In genomic region chr6:31267504-31268371, GRCh38 we compare ENCODE assay signal across 14 cellular contexts. TPM values are rescaled to one million over a fixed set of nuclear protein-coding genes. Genes with fewer than 3 reads are reported as not detected.
DNase-seq lines count a peak whose midpoint lies in the region; ATAC-seq and TF ChIP-seq lines count a peak whose summit lies in the region.
"Had no signal": no experiment of that assay in that cellular context is flagged by ENCODE, and none has a peak within 500 bp of the region (broad histone marks: within the 10 kb centered on the region; RNA-seq: fewer than 3 reads in every experiment).

No MANE protein-coding gene starts in this region.

- no peak overlapping the region for H4K91ac ChIP-seq in mesenchymal stem cell (ENCODE audit: low read length)

- POLR2A ChIA-PET in CD4-positive, alpha-beta T cell (lab: Charles Lee) = interaction anchor here (0.8 to 7.0 kb wide), 7 partner anchors 8 to 87 kb away, joined by 3 to 97 read pairs (median 9); no protein-coding TSS in a partner anchor
- POLR2A ChIA-PET in activated CD8-positive, alpha-beta T cell treated with anti-CD3 and anti-CD28 coated beads, Interleukin-2, amount 10 ng/mL, durations not matched to agents 7 days and 5 days (lab: Charles Lee) = interaction anchor here (1.2 to 4.1 kb wide), 3 partner anchors 81 to 86 kb away, joined by 4 to 105 read pairs (median 4); no protein-coding TSS in a partner anchor

- peaks cover 8% of the 10 kb centered on the region for H3K4me1 ChIP-seq in mesenchymal stem cell (ENCODE audit: control insufficient read depth, insufficient read depth, low read depth, low read length)
- H3K4me1 ChIP-seq: lower lobe of right lung had no signal

- peak overlapping the region; percentile 89 for H3K4me3 Mint-ChIP-seq in CD4-positive, alpha-beta T cell
- no peak overlapping the region for H3K4me3 Mint-ChIP-seq in activated CD8-positive, alpha-beta T cell treated with anti-CD3 and anti-CD28 coated beads, Interleukin-2, amount 10 ng/mL, durations not matched to agents 7 days and 5 days

- peaks cover 7% of the 10 kb centered on the region for H3K79me1 ChIP-seq in mesenchymal stem cell (replicated peaks; ENCODE audit: low read length, poor library complexity, severe bottlenecking)

- H3K27me3 Mint-ChIP-seq in CD4-positive, alpha-beta T cell = no peaks in the 10 kb centered on the region
- H3K27me3 Mint-ChIP-seq in activated CD8-positive, alpha-beta T cell treated with anti-CD3 and anti-CD28 coated beads, Interleukin-2, amount 10 ng/mL, durations not matched to agents 7 days and 5 days (ENCODE audit: low read depth) = no peaks in the 10 kb centered on the region

- H4K8ac ChIP-seq in mesenchymal stem cell (ENCODE audit: low read length) = no peak overlapping the region

- H3K27ac Mint-ChIP-seq in CD4-positive, alpha-beta T cell = peak overlapping the region; percentile 69
- peak overlapping the region; percentile 5 for H3K27ac Mint-ChIP-seq in activated CD8-positive, alpha-beta T cell treated with anti-CD3 and anti-CD28 coated beads, Interleukin-2, amount 10 ng/mL, durations not matched to agents 7 days and 5 days

- H2BK5ac ChIP-seq in mesenchymal stem cell (ENCODE audit: low read depth, low read length, poor library complexity, severe bottlenecking) = no peak overlapping the region

- H3K9ac ChIP-seq in mesenchymal stem cell (ENCODE audit: low read length) = no peak overlapping the region

- no peak for TF ChIP-seq CTCF in CD4-positive, alpha-beta T cell (IDR thresholded peaks at IDR 0.05)

- CTCF ChIA-PET in CD4-positive, alpha-beta T cell (lab: Charles Lee) = interaction anchor here (1.2 to 1.7 kb wide), 2 partner anchors 71 to 99 kb away, joined by 3 to 4 read pairs; no protein-coding TSS in a partner anchor
- CTCF ChIA-PET in activated CD8-positive, alpha-beta T cell treated with anti-CD3 and anti-CD28 coated beads, Interleukin-2, amount 10 ng/mL, durations not matched to agents 7 days and 5 days (lab: Charles Lee) = interaction anchor here (0.7 kb wide), 1 partner anchor 99 kb away, joined by 3 read pairs; no protein-coding TSS in a partner anchor

- no peaks in the 10 kb centered on the region for H3K27me3 ChIP-seq in CD4-positive, alpha-beta T cell (ENCODE audit: control insufficient read depth, insufficient read depth, low read length)
- H3K27me3 ChIP-seq in mesenchymal stem cell (ENCODE audit: control insufficient read depth in 1 of 2, insufficient read depth in 1 of 2, low read length in 2 of 2) = peaks cover 0 to 4% of the 10 kb centered on the region in 2 experiments
- H3K27me3 ChIP-seq: heart left ventricle had no signal

- no peak overlapping the region for H2BK12ac ChIP-seq in mesenchymal stem cell (ENCODE audit: low read length in 2 of 2)

- peak; percentile 16 for TF ChIP-seq POLR2A in GM18526 (IDR thresholded peaks at IDR 0.05; ENCODE audit: extremely low read depth, insufficient read length)

- H3K23ac ChIP-seq in mesenchymal stem cell (ENCODE audit: low read length in 2 of 2) = no peak overlapping the region

- no peak overlapping the region for H3K18ac ChIP-seq in mesenchymal stem cell (ENCODE audit: low read depth in 1 of 2, low read length in 2 of 2)

- intact Hi-C loops in CD4-positive, alpha-beta T cell (cut with DNase I, micrococcal nuclease) = loop anchor here in 1 of 2 experiments (2.0 kb wide), 1 partner anchor 83 kb away; no protein-coding TSS in a partner anchor
- intact Hi-C loops in left colon (cut with DNase I, micrococcal nuclease) = no loop called here

- no peak overlapping the region for H2AK5ac ChIP-seq in mesenchymal stem cell (ENCODE audit: low read length, severe bottlenecking)

- H3K9me3 ChIP-seq in CD4-positive, alpha-beta T cell (ENCODE audit: control insufficient read depth, low read length) = peaks cover 5% of the 10 kb centered on the region
- peaks cover 9% of the 10 kb centered on the region for H3K9me3 ChIP-seq in mesenchymal stem cell (ENCODE audit: control insufficient read depth, low read length)
- H3K9me3 ChIP-seq: lower lobe of right lung had no signal

- H3K4me2 ChIP-seq in mesenchymal stem cell (ENCODE audit: low read length, poor library complexity, severe bottlenecking) = no peak overlapping the region

- WGBS in mesenchymal stem cell = 75% methylated on average over 5 of the region's 7 CpGs

- peaks cover 2% of the 10 kb centered on the region for H3K9me3 Mint-ChIP-seq in CD4-positive, alpha-beta T cell
- peaks cover 18% of the 10 kb centered on the region for H3K9me3 Mint-ChIP-seq in activated CD8-positive, alpha-beta T cell treated with anti-CD3 and anti-CD28 coated beads, Interleukin-2, amount 10 ng/mL, durations not matched to agents 7 days and 5 days (ENCODE audit: insufficient read depth)

- H3K36me3 Mint-ChIP-seq in CD4-positive, alpha-beta T cell (ENCODE audit: low read depth) = peaks cover 72% of the 10 kb centered on the region
- H3K36me3 Mint-ChIP-seq in activated CD8-positive, alpha-beta T cell treated with anti-CD3 and anti-CD28 coated beads, Interleukin-2, amount 10 ng/mL, durations not matched to agents 7 days and 5 days (ENCODE audit: low read depth) = peaks cover 49% of the 10 kb centered on the region

- no peak for ATAC-seq in CD4-positive, alpha-beta T cell (ENCODE audit: poor library complexity)
- no peak for ATAC-seq in activated CD8-positive, alpha-beta T cell treated with anti-CD3 and anti-CD28 coated beads, Interleukin-2, amount 10 ng/mL, durations not matched to agents 7 days and 5 days
- peak; percentile 10 for ATAC-seq in left colon
- ATAC-seq: heart left ventricle, lower lobe of right lung had no signal

- no peak overlapping the region for H3K4me3 ChIP-seq in mesenchymal stem cell (ENCODE audit: insufficient read depth in 1 of 2, low read depth in 1 of 2, low read length in 2 of 2)
- H3K4me3 ChIP-seq: heart left ventricle, lower lobe of right lung, SK-N-MC had no signal

- no peak overlapping the region for H2AFZ ChIP-seq in mesenchymal stem cell (ENCODE audit: low read depth, low read length)

- H3K4me1 Mint-ChIP-seq in CD4-positive, alpha-beta T cell (ENCODE audit: low read depth) = peaks cover 62% of the 10 kb centered on the region
- H3K4me1 Mint-ChIP-seq in activated CD8-positive, alpha-beta T cell treated with anti-CD3 and anti-CD28 coated beads, Interleukin-2, amount 10 ng/mL, durations not matched to agents 7 days and 5 days (ENCODE audit: low read depth) = peaks cover 29% of the 10 kb centered on the region

- peak in 4 of 10 experiments; percentile 19 to 39 (median 26) for DNase-seq in CD4-positive, alpha-beta T cell
- no peak for DNase-seq in activated CD8-positive, alpha-beta T cell treated with anti-CD3 and anti-CD28 coated beads, Interleukin-2, amount 10 ng/mL, durations not matched to agents 7 days and 5 days
- DNase-seq in left colon (peak in 1 of 2 donors; percentile 57), mesenchymal stem cell (no peak), SHP77 (lab: John Stamatoyannopoulos, UW) (no peak), epidermal melanocyte (ENCODE audit: insufficient read length, low spot score) (no peak), D341Med (ENCODE audit: low spot score) (no peak)
- DNase-seq: aorta; heart left ventricle; lower lobe of right lung; NCI-H1048; stimulated activated CD4-positive, alpha-beta T cell treated with anti-CD3 and anti-CD28 coated beads, Interleukin-2, amount 100 ng/mL, for 48 hours had no signal

- H2BK15ac ChIP-seq in mesenchymal stem cell (ENCODE audit: low read depth, poor library complexity, severe bottlenecking) = no peak overlapping the region

- no peak overlapping the region for H2BK120ac ChIP-seq in mesenchymal stem cell (ENCODE audit: low read depth, low read length)

- peaks cover 24 to 26% of the 10 kb centered on the region in 2 experiments for H3K36me3 ChIP-seq in mesenchymal stem cell (ENCODE audit: control insufficient read depth in 1 of 2, insufficient read depth in 2 of 2, low read depth in 1 of 2, low read length in 2 of 2)

- H3K14ac ChIP-seq in mesenchymal stem cell (ENCODE audit: low read length in 2 of 2) = no peak overlapping the region

- H3K4ac ChIP-seq in mesenchymal stem cell (ENCODE audit: low read depth in 1 of 2, low read length in 2 of 2) = no peak overlapping the region

- H3K27ac ChIP-seq in CD4-positive, alpha-beta T cell (ENCODE audit: low read depth, low read length) = no peak overlapping the region
- no peak overlapping the region for H3K27ac ChIP-seq in mesenchymal stem cell (ENCODE audit: low read length, poor library complexity, severe bottlenecking)
- H3K27ac ChIP-seq: heart left ventricle, lower lobe of right lung, SK-N-MC had no signal

RNA-seq across cellular contexts. Expression of gene HLA-C, which starts 4.2 kb away (rescaled TPM):
- total RNA-seq in CD4-positive, alpha-beta T cell = 1,000 to 10,000 TPM; 1,977 to 1,996 TPM
- total RNA-seq in activated CD8-positive, alpha-beta T cell treated with anti-CD3 and anti-CD28 coated beads, Interleukin-2, amount 10 ng/mL, durations not matched to agents 7 days and 5 days = 1,000 to 10,000 TPM; 1,075 to 1,135 TPM
- 1,000 to 10,000 TPM; 1,163 to 1,296 TPM for total RNA-seq in left colon
- polyA plus RNA-seq in mesenchymal stem cell (2013, experiment 1 of 2) = 860 TPM
- 956 TPM for polyA plus RNA-seq in mesenchymal stem cell (2013, experiment 2 of 2)
